22 cellular contexts compared by ENCODE assay signal in the genomic region with DNA sequence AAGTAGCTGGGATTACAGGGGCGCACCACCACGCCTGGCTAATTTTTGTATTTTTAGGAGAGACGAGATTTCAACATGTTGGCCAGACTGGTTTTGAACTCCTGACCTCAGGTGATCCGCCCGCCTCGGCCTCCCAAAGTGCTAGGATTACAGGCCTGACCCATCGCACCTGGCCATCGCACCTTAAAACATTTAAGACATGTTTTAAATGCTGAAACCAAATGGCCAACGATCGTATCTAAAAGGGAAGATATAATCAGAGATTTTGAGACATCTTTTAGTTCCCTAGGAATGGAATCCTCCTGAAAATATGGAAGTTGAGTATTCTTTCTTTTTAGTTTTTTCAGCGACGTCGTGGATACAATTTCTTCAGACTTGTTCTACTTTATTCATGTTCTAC. TPM values are rescaled to one million over a fixed set of nuclear protein-coding genes. Genes with fewer than 3 reads are reported as not detected.
A peak's percentile ranks its signal among the peaks of the same experiment; 100 is the strongest.
DNase-seq lines count a peak whose midpoint lies in the region; ATAC-seq and TF ChIP-seq lines count a peak whose summit lies in the region.
"Had no signal": no experiment of that assay in that cellular context is flagged by ENCODE, and none has a peak within 500 bp of the region (broad histone marks: within the 10 kb centered on the region; RNA-seq: fewer than 3 reads in every experiment).

No MANE protein-coding gene starts in this region.

- H3K4me2 ChIP-seq in PC-9, result peak overlapping the region; percentile 56
- H3K4me2 ChIP-seq: BLaER1 had no signal

- H3K36me3 Mint-ChIP-seq in activated CD8-positive, alpha-beta memory T cell treated with anti-CD3 and anti-CD28 coated beads, Interleukin-2, amount 10 ng/mL, durations not matched to agents 7 days and 5 days, result no peaks in the 10 kb centered on the region

- no peak overlapping the region for H3K27ac Mint-ChIP-seq in activated CD8-positive, alpha-beta memory T cell treated with anti-CD3 and anti-CD28 coated beads, Interleukin-2, amount 10 ng/mL, durations not matched to agents 7 days and 5 days
- H3K27ac Mint-ChIP-seq: CD4-positive, alpha-beta T cell; H9; HFFc6 had no signal

- H3K4me1 Mint-ChIP-seq in activated CD8-positive, alpha-beta memory T cell treated with anti-CD3 and anti-CD28 coated beads, Interleukin-2, amount 10 ng/mL, durations not matched to agents 7 days and 5 days, result peaks cover under 1% of the 10 kb centered on the region

- no peaks in the 10 kb centered on the region for H3K9me3 Mint-ChIP-seq in activated CD8-positive, alpha-beta memory T cell treated with anti-CD3 and anti-CD28 coated beads, Interleukin-2, amount 10 ng/mL, durations not matched to agents 7 days and 5 days (ENCODE audit: low read depth)
- H3K9me3 Mint-ChIP-seq: CD4-positive, alpha-beta T cell; HFFc6 had no signal

- intact Hi-C loops in PC-9 (cut with micrococcal nuclease; ENCODE audit: unreplicated experiment), result loop anchor here (5.0 kb wide), 1 partner anchor 47 kb away; a partner anchor contains a TSS

- H4K20me1 ChIP-seq in PC-9 (ENCODE audit: insufficient read depth), result no peaks in the 10 kb centered on the region
- H4K20me1 ChIP-seq: BLaER1 had no signal

- no peak overlapping the region for H2AFZ ChIP-seq in PC-9
- H2AFZ ChIP-seq: GM23248 had no signal

- peaks cover 27% of the 10 kb centered on the region for H3K27me3 Mint-ChIP-seq in activated CD8-positive, alpha-beta memory T cell treated with anti-CD3 and anti-CD28 coated beads, Interleukin-2, amount 10 ng/mL, durations not matched to agents 7 days and 5 days

- DNase-seq in activated CD8-positive, alpha-beta memory T cell treated with anti-CD3 and anti-CD28 coated beads, Interleukin-2, amount 10 ng/mL, durations not matched to agents 7 days and 5 days, result peak; percentile 14
- DNase-seq in activated CD8-positive, alpha-beta memory T cell treated with anti-CD3 and anti-CD28 coated beads, Interleukin-2, amount 50 U/mL, for 4 hours, result no peak
- DNase-seq in PC-9, result no peak
- DNase-seq in ureter (ENCODE audit: low spot score), result peak; percentile 24
- no peak for DNase-seq in medulla oblongata (ENCODE audit: extremely low spot score)
- DNase-seq: CD4-positive, alpha-beta T cell; GM23248; H9; HFFc6; Kasumi-1; NCI-H524 treated with DMSO at 0.1 percent for 48 hours had no signal

- peaks cover 21% of the 10 kb centered on the region; the same call in 1 of the 2 replicates for H3F3A ChIP-seq in PC-9 (ENCODE audit: insufficient read depth, low read depth)

- no peaks in the 10 kb centered on the region for H3K36me3 ChIP-seq in PC-9 (ENCODE audit: low read depth)
- no peaks in the 10 kb centered on the region for H3K36me3 ChIP-seq in mucosa of stomach (ENCODE audit: control insufficient read depth, insufficient read depth, low read length)
- H3K36me3 ChIP-seq: BLaER1 had no signal

- H3K4me3 ChIP-seq in PC-9 (no peak overlapping the region), mucosa of stomach (ENCODE audit: low read length) (no peak overlapping the region)
- H3K4me3 ChIP-seq: BLaER1, GM23248, K562 had no signal

- no peaks in the 10 kb centered on the region for H3K79me2 ChIP-seq in PC-9 (ENCODE audit: low read depth)

- H3K9me2 ChIP-seq in PC-9 (ENCODE audit: insufficient read depth), result no peaks in the 10 kb centered on the region

- CTCF ChIA-PET in activated CD8-positive, alpha-beta memory T cell treated with anti-CD3 and anti-CD28 coated beads, Interleukin-2, amount 10 ng/mL, durations not matched to agents 7 days and 5 days (lab: Charles Lee), result no interaction called here
- CTCF ChIA-PET in PC-9 (lab: Charles Lee), result no interaction called here

- no peak for ATAC-seq in activated CD8-positive, alpha-beta memory T cell treated with anti-CD3 and anti-CD28 coated beads, Interleukin-2, amount 10 ng/mL, durations not matched to agents 7 days and 5 days
- ATAC-seq in GM21423 (IDR thresholded peaks at IDR 0.05; ENCODE audit: unreplicated experiment) (no peak), HG02884 (IDR thresholded peaks at IDR 0.05; ENCODE audit: unreplicated experiment) (no peak)
- ATAC-seq: K562 had no signal

- no peak for TF ChIP-seq CTCF in PC-9 (conservative IDR thresholded peaks at IDR 0.05)

- POLR2A ChIA-PET in PC-9 (lab: Charles Lee; ENCODE audit: unreplicated experiment), result no interaction called here

- BruUV-seq in PC-9 (replicated peaks; lab: Mats Ljungman, UMichigan), result no TSS peak

- peaks cover 34% of the 10 kb centered on the region for H3K4me1 ChIP-seq in PC-9 (replicated peaks; ENCODE audit: insufficient read depth)
- H3K4me1 ChIP-seq in mucosa of stomach (ENCODE audit: control insufficient read depth, insufficient read depth, low read length), result peaks cover 44% of the 10 kb centered on the region
- H3K4me1 ChIP-seq: BLaER1 had no signal

- no peak overlapping the region for H3K4me3 Mint-ChIP-seq in activated CD8-positive, alpha-beta memory T cell treated with anti-CD3 and anti-CD28 coated beads, Interleukin-2, amount 10 ng/mL, durations not matched to agents 7 days and 5 days
- H3K4me3 Mint-ChIP-seq: CD4-positive, alpha-beta T cell; H9; HFFc6 had no signal

- peak overlapping the region; percentile 7 for H3K9ac ChIP-seq in mucosa of stomach (ENCODE audit: low read length)
- H3K9ac ChIP-seq: BLaER1, GM23248 had no signal

- H3K27ac ChIP-seq in PC-9, result no peak overlapping the region
- H3K27ac ChIP-seq: BLaER1, GM23248 had no signal

- H3K9me3 ChIP-seq in PC-9 (ENCODE audit: insufficient read depth, low read depth) (no peaks in the 10 kb centered on the region), mucosa of stomach (ENCODE audit: control insufficient read depth, low read length) (no peaks in the 10 kb centered on the region)
- H3K9me3 ChIP-seq: BLaER1 had no signal

- no peaks in the 10 kb centered on the region for H3K27me3 ChIP-seq in PC-9 (ENCODE audit: insufficient read depth, low read depth)
- no peaks in the 10 kb centered on the region for H3K27me3 ChIP-seq in mucosa of stomach (ENCODE audit: control insufficient read depth, insufficient read depth, low read length)
- H3K27me3 ChIP-seq: BLaER1 had no signal

RNA-seq across cellular contexts. Expression of a gene that starts 21.8 kb away (rescaled TPM):
- not detected for total RNA-seq in activated CD8-positive, alpha-beta memory T cell treated with anti-CD3 and anti-CD28 coated beads, Interleukin-2, amount 10 ng/mL, durations not matched to agents 7 days and 5 days
- total RNA-seq in PC-9 (2021) (not detected in 2 replicates), ureter (2.0 TPM)
- total RNA-seq: A172, Daoy, G401, GM23248, H9, HFFc6, K562, M059J, RPMI7951, SK-MEL-5 had no signal

RNA-seq across cellular contexts. Expression of a gene that starts 46.5 kb away (rescaled TPM):
- 10 to 100 TPM; 32.8 to 82.6 TPM for total RNA-seq in activated CD8-positive, alpha-beta memory T cell treated with anti-CD3 and anti-CD28 coated beads, Interleukin-2, amount 10 ng/mL, durations not matched to agents 7 days and 5 days
- total RNA-seq in PC-9 (2021), result 66.5 and 83.6 TPM in 2 replicates
- total RNA-seq in ureter, result 1.5 TPM
- total RNA-seq: CD4-positive, alpha-beta T cell had no signal

Comparison
In these comparisons a context has a peak if more than half of its experiments do, and no peak if none do; other contexts are left out.
1. DNase-seq: peak in activated CD8-positive, alpha-beta memory T cell treated with anti-CD3 and anti-CD28 coated beads, Interleukin-2, amount 10 ng/mL, durations not matched to agents 7 days and 5 days (single experiment) and ureter (single experiment); none in activated CD8-positive, alpha-beta memory T cell treated with anti-CD3 and anti-CD28 coated beads, Interleukin-2, amount 50 U/mL, for 4 hours (single experiment), PC-9 (0 of 2) and medulla oblongata (single experiment).
2. RNA of a gene that starts 46.5 kb away (total RNA-seq): 32.8 to 82.6 TPM in activated CD8-positive, alpha-beta memory T cell treated with anti-CD3 and anti-CD28 coated beads, Interleukin-2, amount 10 ng/mL, durations not matched to agents 7 days and 5 days and 66.5 to 83.6 TPM in PC-9; 1.5 TPM in ureter (single experiment); every median in the first group is over 10 times any median in the second.